In the genomic region with DNA sequence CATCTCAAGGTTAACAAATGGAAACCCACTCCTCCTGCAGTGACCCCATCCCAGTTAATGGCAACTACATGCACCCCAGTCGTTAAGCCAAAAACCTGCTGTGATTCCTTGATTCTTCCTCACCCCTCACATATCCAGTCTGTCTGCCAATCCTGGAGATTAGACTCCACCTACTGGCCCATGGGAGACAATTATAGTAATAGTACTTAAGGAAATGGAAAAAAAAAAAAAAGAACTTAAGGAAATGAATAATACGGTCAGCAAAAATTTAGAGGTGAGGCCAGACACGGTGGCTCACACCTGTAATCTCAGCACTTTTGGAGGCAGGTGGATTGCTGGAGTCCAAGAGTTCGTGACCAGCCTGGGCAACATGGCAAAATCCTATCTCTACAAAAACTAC, we compare ENCODE assay signal across 12 cellular contexts. TPM values are rescaled to one million over a fixed set of nuclear protein-coding genes. Genes with fewer than 3 reads are reported as not detected.
DNase-seq lines count a peak whose midpoint lies in the region; TF ChIP-seq lines count a peak whose summit lies in the region.
"Had no signal": no experiment of that assay in that cellular context is flagged by ENCODE, and none has a peak within 500 bp of the region (broad histone marks: within the 10 kb centered on the region; RNA-seq: fewer than 3 reads in every experiment).

No MANE protein-coding gene starts in this region.

- H3K9ac ChIP-seq in SK-N-SH = no peak overlapping the region

- H3K36me3 Mint-ChIP-seq in activated T-cell treated with anti-CD3 and anti-CD28 coated beads, Interleukin-2, amount 50 U/mL, for 24 hours (ENCODE audit: low read depth) = peaks cover 88% of the 10 kb centered on the region

- no peak for TF ChIP-seq POLR2A in adrenal gland (IDR thresholded peaks at IDR 0.05)

- no peaks in the 10 kb centered on the region for H3K27me3 Mint-ChIP-seq in activated T-cell treated with anti-CD3 and anti-CD28 coated beads, Interleukin-2, amount 50 U/mL, for 24 hours

- no peak for DNase-seq in activated T-cell treated with anti-CD3 and anti-CD28 coated beads, Interleukin-2, amount 50 U/mL, for 24 hours
- no peak for DNase-seq in activated T-cell treated with anti-CD3 and anti-CD28 coated beads, Interleukin-2, amount 50 U/mL, for 1 hour
- DNase-seq in SK-N-SH (no peak), retinal pigment epithelial cell (ENCODE audit: low read depth) (no peak), adrenal gland (no peak), DMS79 treated with DMSO at 0.1 percent for 48 hours (lab: John Stamatoyannopoulos, UW) (no peak)
- DNase-seq in effector memory CD4-positive, alpha-beta T cell = no peak
- DNase-seq in activated effector memory CD4-positive, alpha-beta T cell treated with anti-CD3 and anti-CD28 coated beads, Interleukin-2, amount 50 U/mL, for 16 hours = no peak
- DNase-seq: gastrocnemius medialis; stimulated activated CD4-positive, alpha-beta T cell treated with anti-CD3 and anti-CD28 coated beads, Interleukin-4, amount 100 ng/mL, for 4 hours had no signal

- no peaks in the 10 kb centered on the region for H3K9me2 ChIP-seq in SK-N-SH

- H3K4me1 ChIP-seq in SK-N-SH (ENCODE audit: control insufficient read depth in 1 of 2, insufficient read depth in 2 of 2, low read depth in 1 of 2, low read length in 1 of 2) (0 out of 4 replicates have a peak, but pooled peaks cover 0 to 7% of the 10 kb centered on the region in 2 experiments), adrenal gland (replicated peaks in 1 of 2) (peaks cover 4 to 22% of the 10 kb centered on the region in 2 donors)
- peaks cover 22% of the 10 kb centered on the region for H3K4me1 ChIP-seq in effector memory CD4-positive, alpha-beta T cell (ENCODE audit: control insufficient read depth, insufficient read depth, low read length, poor library complexity, severe bottlenecking)
- H3K4me1 ChIP-seq: gastrocnemius medialis had no signal

- CTCF ChIA-PET in SK-N-SH (lab: Yijun Ruan, JAX) = interaction anchor here (1.1 to 1.8 kb wide), 3 partner anchors 24 to 57 kb away, joined by 4 read pairs; no protein-coding TSS in a partner anchor

- intact Hi-C loops in adrenal gland (cut with DNase I) = no loop called here

- no peak overlapping the region for H3K4me3 Mint-ChIP-seq in activated T-cell treated with anti-CD3 and anti-CD28 coated beads, Interleukin-2, amount 50 U/mL, for 24 hours

- no peak for TF ChIP-seq EP300 in SK-N-SH (IDR thresholded peaks at IDR 0.05; ENCODE audit: borderline replicate concordance in 1 of 2, low read depth in 1 of 2, low read length in 1 of 2)

- no peak overlapping the region for H2AFZ ChIP-seq in SK-N-SH (ENCODE audit: low read depth)

- H4K20me1 ChIP-seq in SK-N-SH (ENCODE audit: insufficient read depth) = no peaks in the 10 kb centered on the region

- H3K27me3 ChIP-seq in SK-N-SH (ENCODE audit: insufficient read depth) (no peaks in the 10 kb centered on the region), adrenal gland (no peaks in the 10 kb centered on the region)
- H3K27me3 ChIP-seq in effector memory CD4-positive, alpha-beta T cell (replicated peaks; ENCODE audit: control insufficient read depth, insufficient read depth, low read length, poor library complexity, severe bottlenecking) = no peaks in the 10 kb centered on the region
- H3K27me3 ChIP-seq: gastrocnemius medialis had no signal

- H3K4me1 Mint-ChIP-seq in activated T-cell treated with anti-CD3 and anti-CD28 coated beads, Interleukin-2, amount 50 U/mL, for 24 hours (ENCODE audit: low read depth) = peaks cover 38% of the 10 kb centered on the region

- H3K9me3 ChIP-seq in SK-N-SH (no peaks in the 10 kb centered on the region), adrenal gland (replicated peaks in 1 of 3) (no peaks in the 10 kb centered on the region)
- H3K9me3 ChIP-seq in effector memory CD4-positive, alpha-beta T cell (ENCODE audit: control insufficient read depth, low read length) = no peaks in the 10 kb centered on the region
- H3K9me3 ChIP-seq: gastrocnemius medialis had no signal

- H3K4me3 ChIP-seq in SK-N-SH (ENCODE audit: low read depth in 2 of 2, low read length in 1 of 2) (no peak overlapping the region), retinal pigment epithelial cell (ENCODE audit: low read length) (no peak overlapping the region), adrenal gland (no peak overlapping the region)
- H3K4me3 ChIP-seq in effector memory CD4-positive, alpha-beta T cell (ENCODE audit: insufficient read depth, low read depth, low read length, poor library complexity, severe bottlenecking) = no peak overlapping the region
- H3K4me3 ChIP-seq: gastrocnemius medialis had no signal

- peaks cover 24% of the 10 kb centered on the region; the same call in 1 of the 2 replicates for H3K79me2 ChIP-seq in SK-N-SH (ENCODE audit: insufficient read depth)

- H3K36me3 ChIP-seq in SK-N-SH (replicated peaks in 1 of 2; ENCODE audit: control insufficient read depth in 1 of 2, insufficient read depth in 2 of 2, low read length in 1 of 2) (peaks cover 31 to 36% of the 10 kb centered on the region in 2 experiments), adrenal gland (replicated peaks in 1 of 2) (peaks cover 0 to 51% of the 10 kb centered on the region in 2 donors)
- peaks cover 35% of the 10 kb centered on the region for H3K36me3 ChIP-seq in effector memory CD4-positive, alpha-beta T cell (ENCODE audit: control insufficient read depth, insufficient read depth, low read length)

- 65% methylated on average over 4 of the region's 4 CpGs for WGBS in SK-N-SH (ENCODE audit: low lambda C conversion rate)
- 54 to 68% (median 64%) methylated on average over 4 of the region's 4 CpGs for WGBS in adrenal gland, 4 donors

- no peak overlapping the region for H3K4me2 ChIP-seq in SK-N-SH

- no peaks in the 10 kb centered on the region for H3K9me3 Mint-ChIP-seq in activated T-cell treated with anti-CD3 and anti-CD28 coated beads, Interleukin-2, amount 50 U/mL, for 24 hours

- peak; percentile 39 for TF ChIP-seq CTCF in SK-N-SH (IDR thresholded peaks at IDR 0.05)
- peak; percentile 6 for TF ChIP-seq CTCF in retinal pigment epithelial cell (conservative IDR thresholded peaks at IDR 0.05; ENCODE audit: low read depth, low read length)
- TF ChIP-seq CTCF in adrenal gland (IDR thresholded peaks at IDR 0.05) = peak in 1 of 6 experiments; percentile 9

- H3K27ac ChIP-seq in SK-N-SH (ENCODE audit: low read depth in 2 of 2, low read length in 1 of 2) = 0 out of 4 replicates have a peak overlapping the region, but pooled peaks of 1 of the 2 experiments have one; percentile 85
- peak overlapping the region; percentile 49 for H3K27ac ChIP-seq in effector memory CD4-positive, alpha-beta T cell (ENCODE audit: insufficient read depth, low read length, poor library complexity, severe bottlenecking)
- peak overlapping the region in 2 of 5 donors; percentile 34 to 83 for H3K27ac ChIP-seq in adrenal gland

- H3F3A ChIP-seq in SK-N-SH (replicated peaks; ENCODE audit: insufficient read depth) = peaks cover 29% of the 10 kb centered on the region

- TF ChIP-seq RAD21 in SK-N-SH (IDR thresholded peaks at IDR 0.05; ENCODE audit: low read length) = peak; percentile 28; the same call in 1 of the 2 replicates

- POLR2A ChIA-PET in SK-N-SH (lab: Yijun Ruan, JAX) = no interaction called here

- peak overlapping the region; percentile 89 for H3K27ac Mint-ChIP-seq in activated T-cell treated with anti-CD3 and anti-CD28 coated beads, Interleukin-2, amount 50 U/mL, for 24 hours

TF ChIP-seq in SK-N-SH, 30 proteins besides CTCF, POLR2A, EP300 and RAD21:
- TF ChIP-seq RFX5 (IDR thresholded peaks at IDR 0.05; ENCODE audit: low read length) (no peak), PBX3 (IDR thresholded peaks at IDR 0.05) (no peak)

RNA-seq across cellular contexts. Expression of gene NOL9, which starts 7.0 kb away (rescaled TPM):
- polyA plus RNA-seq in SK-N-SH (2012; rRNA removed) = 7.1 and 7.9 TPM in 2 replicates
- polyA plus RNA-seq in SK-N-SH (2012; cell fraction: cytosol; rRNA removed) = 7.0 and 7.7 TPM in 2 replicates
- 12.4 and 18.8 TPM in 2 replicates for polyA plus RNA-seq in SK-N-SH (2012; cell fraction: nucleus; rRNA removed)
- total RNA-seq in adrenal gland = 10 to 100 TPM; 10.3 to 39.7 (median 26.1) TPM
- 10 to 100 TPM in 1 of 3 donors, 1 to 10 TPM in 2; 5.9 to 14.3 (median 8.0) TPM for polyA plus RNA-seq in adrenal gland

RNA-seq across cellular contexts. Expression of gene TAS1R1, which starts 7.8 kb away (rescaled TPM):
- polyA plus RNA-seq in SK-N-SH (2012; rRNA removed) = not detected in 2 replicates
- 0.03 TPM in 1 of 2 replicates, not detected in the other for polyA plus RNA-seq in SK-N-SH (2012; cell fraction: cytosol; rRNA removed)
- 0.05 TPM in 2 replicates for polyA plus RNA-seq in SK-N-SH (2012; cell fraction: nucleus; rRNA removed)
- under 1 TPM in 4 of 8 donors, not detected in 4; 0.11 to 0.83 (median 0.47) TPM for total RNA-seq in adrenal gland
- polyA plus RNA-seq in adrenal gland = under 1 TPM; 0.27 to 0.40 (median 0.37) TPM
- total RNA-seq: gastrocnemius medialis, liver, temporal lobe had no signal
- polyA plus RNA-seq: liver had no signal

RNA-seq across cellular contexts. Expression of gene ZBTB48, which starts 32.5 kb away (rescaled TPM):
- polyA plus RNA-seq in SK-N-SH (2012; rRNA removed) (28.8 and 31.2 TPM in 2 replicates), adrenal gland (100 to 1,000 TPM in 2 of 3 donors, 1 to 10 TPM in 1; 6.8 to 245 (median 186) TPM)
- 8.1 and 14.1 TPM in 2 replicates for polyA plus RNA-seq in SK-N-SH (2012; cell fraction: cytosol; rRNA removed)
- polyA plus RNA-seq in SK-N-SH (2012; cell fraction: nucleus; rRNA removed) = 123 and 203 TPM in 2 replicates
- total RNA-seq in adrenal gland = 10 to 100 TPM in 7 of 8 donors, 1 to 10 TPM in 1; 9.5 to 50.9 (median 26.3) TPM

RNA-seq across cellular contexts. Expression of gene KLHL21, which starts 55.4 kb away (rescaled TPM):
- 9.0 and 12.5 TPM in 2 replicates for polyA plus RNA-seq in SK-N-SH (2012; rRNA removed)
- 4.5 and 7.5 TPM in 2 replicates for polyA plus RNA-seq in SK-N-SH (2012; cell fraction: cytosol; rRNA removed)
- 29.6 and 32.4 TPM in 2 replicates for polyA plus RNA-seq in SK-N-SH (2012; cell fraction: nucleus; rRNA removed)
- total RNA-seq in adrenal gland = 100 to 1,000 TPM in 2 of 8 donors, 10 to 100 TPM in 6; 34.2 to 108 (median 62.1) TPM
- polyA plus RNA-seq in adrenal gland = 10 to 100 TPM; 11.7 to 19.1 (median 12.9) TPM

RNA-seq across cellular contexts. Expression of gene PLEKHG5, which starts 55.8 kb away (rescaled TPM):
- polyA plus RNA-seq in SK-N-SH (2012; rRNA removed) = 14.7 and 14.9 TPM in 2 replicates
- 3.4 and 5.7 TPM in 2 replicates for polyA plus RNA-seq in SK-N-SH (2012; cell fraction: cytosol; rRNA removed)
- 86.5 and 98.6 TPM in 2 replicates for polyA plus RNA-seq in SK-N-SH (2012; cell fraction: nucleus; rRNA removed)
- total RNA-seq in adrenal gland = 10 to 100 TPM; 14.0 to 29.2 (median 18.4) TPM
- 10 to 100 TPM in 2 of 3 donors, 1 to 10 TPM in 1; 2.0 to 96.3 (median 23.0) TPM for polyA plus RNA-seq in adrenal gland
